8 cellular contexts compared by ENCODE assay signal in the genomic region with DNA sequence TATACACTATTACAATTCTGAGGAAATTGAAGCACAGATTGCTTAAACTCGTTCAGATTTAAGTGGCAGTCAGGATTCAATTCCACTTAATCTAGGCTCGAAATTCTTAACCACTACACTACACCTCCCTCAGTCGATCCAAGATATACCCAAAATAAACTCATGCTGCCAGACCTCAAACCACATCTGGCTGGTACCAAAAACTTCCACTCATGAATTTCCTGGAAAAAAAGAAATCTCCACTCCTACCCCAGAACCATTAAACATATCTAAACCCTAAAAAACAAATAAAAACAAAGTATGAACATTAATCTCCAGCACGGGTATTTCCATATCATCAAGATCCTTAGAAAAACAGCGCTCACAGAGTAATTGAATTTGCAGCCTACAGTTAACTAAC. TPM values are rescaled to one million over a fixed set of nuclear protein-coding genes. Genes with fewer than 3 reads are reported as not detected.
DNase-seq lines count a peak whose midpoint lies in the region; ATAC-seq and TF ChIP-seq lines count a peak whose summit lies in the region.

No MANE protein-coding gene starts in this region.

- intact Hi-C loops in posterior vena cava (cut with DNase I) = no loop called here

- 62 to 66% methylated on average over 5 of the region's 5 CpGs for WGBS in mesodermal cell (ENCODE audit: insufficient coverage in 2 of 2), 2 experiments

- TF ChIP-seq CTCF in HFF-Myc (IDR thresholded peaks at IDR 0.05; ENCODE audit: low read depth, low read length, missing control alignments) (no peak), astrocyte of the spinal cord (IDR thresholded peaks at IDR 0.05; ENCODE audit: low read depth, low read length) (no peak)

- H3K79me2 ChIP-seq in ACC112 (ENCODE audit: control insufficient read depth, insufficient read depth, low read length, unreplicated experiment) = peaks cover 29% of the 10 kb centered on the region

- H3K4me1 ChIP-seq in ACC112 (ENCODE audit: control insufficient read depth, insufficient read depth, low read length, unreplicated experiment) (peaks cover 3% of the 10 kb centered on the region), mesodermal cell (ENCODE audit: control insufficient read depth, insufficient read depth, low read length, poor library complexity, severe bottlenecking) (no peaks in the 10 kb centered on the region)

- H3K9me3 ChIP-seq in mesodermal cell (ENCODE audit: control insufficient read depth, low read length) = peaks cover 19% of the 10 kb centered on the region

- peak overlapping the region; percentile 97 for H2AFZ ChIP-seq in ACC112 (ENCODE audit: low read length, unreplicated experiment)

- H3K27ac ChIP-seq in ACC112 (ENCODE audit: low read depth, low read length) (peak overlapping the region; percentile 59; the same call in 1 of the 2 replicates), mesodermal cell (ENCODE audit: low read depth, low read length, severe bottlenecking) (no peak overlapping the region)

- H3K36me3 ChIP-seq in ACC112 (ENCODE audit: insufficient read depth, low read length) (peaks cover 4% of the 10 kb centered on the region; the same call in 1 of the 2 replicates), mesodermal cell (ENCODE audit: control insufficient read depth, insufficient read depth, low read length) (peaks cover 15% of the 10 kb centered on the region)

- ATAC-seq in HG03097 (IDR thresholded peaks at IDR 0.05; ENCODE audit: low FRiP score, unreplicated experiment) (no peak), HG02840 (IDR thresholded peaks at IDR 0.05; ENCODE audit: low FRiP score, unreplicated experiment) (no peak), GM21526 (IDR thresholded peaks at IDR 0.05; ENCODE audit: low FRiP score, unreplicated experiment) (no peak)

- no peaks in the 10 kb centered on the region for H3K27me3 ChIP-seq in ACC112 (ENCODE audit: insufficient read depth, low read length)

- H3K4me3 ChIP-seq in ACC112 (ENCODE audit: low read depth, low read length) (peak overlapping the region; percentile 91), HFF-Myc (replicated peaks; ENCODE audit: low read depth, low read length) (peak overlapping the region; percentile 58), astrocyte of the spinal cord (ENCODE audit: low read depth, low read length) (peak overlapping the region; percentile 81), mesodermal cell (ENCODE audit: extremely low read depth, insufficient read depth, low read length, poor library complexity, severe bottlenecking) (peak overlapping the region; percentile 83)

- in situ Hi-C loops in astrocyte of the spinal cord (cut with HindIII; ENCODE audit: low sequenced_read_pairs) = no loop called here

- DNase-seq in HFF-Myc (ENCODE audit: extremely low read depth, low read depth) (no peak), astrocyte of the spinal cord (ENCODE audit: low read depth, low spot score) (peak; percentile 24), posterior vena cava (ENCODE audit: low spot score) (no peak)

RNA-seq across cellular contexts. Expression of a gene that starts 1.1 kb away (rescaled TPM):
- 9.4 TPM for polyA plus RNA-seq in mesodermal cell (2013, experiment 1 of 2)
- 10.1 TPM for polyA plus RNA-seq in mesodermal cell (2013, experiment 2 of 2)
- 10 to 100 TPM; 10.5 to 12.1 TPM for total RNA-seq in posterior vena cava

RNA-seq across cellular contexts. Expression of a gene that starts 59.4 kb away (rescaled TPM):
- 0.41 TPM for polyA plus RNA-seq in mesodermal cell (2013, experiment 1 of 2)
- polyA plus RNA-seq in mesodermal cell (2013, experiment 2 of 2) = 0.20 TPM
- total RNA-seq in posterior vena cava = 1 to 10 TPM; 2.1 to 4.6 TPM

RNA-seq across cellular contexts. Expression of a gene that starts 59.5 kb away (rescaled TPM):
- polyA plus RNA-seq in mesodermal cell (2013, experiment 1 of 2) = 4.6 TPM
- polyA plus RNA-seq in mesodermal cell (2013, experiment 2 of 2) = 3.4 TPM
- 1 to 10 TPM; 4.6 to 6.3 TPM for total RNA-seq in posterior vena cava
